In genomic region chr19:29610574-29611271, GRCh38 we compare ENCODE assay signal across 8 cellular contexts. TPM values are rescaled to one million over a fixed set of nuclear protein-coding genes. Genes with fewer than 3 reads are reported as not detected.
DNase-seq lines count a peak whose midpoint lies in the region; ATAC-seq and TF ChIP-seq lines count a peak whose summit lies in the region.

No MANE protein-coding gene starts in this region.

- peaks cover 5% of the 10 kb centered on the region for H3K4me1 ChIP-seq in cardiac muscle cell (ENCODE audit: low read depth)

- no peaks in the 10 kb centered on the region for H3K9me3 Mint-ChIP-seq in activated naive CD4-positive, alpha-beta T cell treated with anti-CD3 and anti-CD28 coated beads, Interleukin-2, amount 50 U/mL, for 72 hours

- no peaks in the 10 kb centered on the region for H3K9me3 ChIP-seq in cardiac muscle cell (ENCODE audit: low read depth)

- peak; percentile 69 to 71 for ATAC-seq in activated naive CD4-positive, alpha-beta T cell treated with anti-CD3 and anti-CD28 coated beads, Interleukin-2, amount 50 U/mL, for 72 hours

- H3K4me3 ChIP-seq in GM06990 (replicated peaks; ENCODE audit: low read depth, low read length): no peak overlapping the region
- H3K4me3 ChIP-seq in H7 (ENCODE audit: insufficient read depth, low read depth, low read length): no peak overlapping the region
- H3K4me3 ChIP-seq in cardiac muscle cell: no peak overlapping the region

- peaks cover 42 to 51% of the 10 kb centered on the region in 2 donors for H3K36me3 Mint-ChIP-seq in activated naive CD4-positive, alpha-beta T cell treated with anti-CD3 and anti-CD28 coated beads, Interleukin-2, amount 50 U/mL, for 72 hours

- H3K27ac Mint-ChIP-seq in activated naive CD4-positive, alpha-beta T cell treated with anti-CD3 and anti-CD28 coated beads, Interleukin-2, amount 50 U/mL, for 72 hours: peak overlapping the region; percentile 36 to 38

- peaks cover 33% of the 10 kb centered on the region for H3K36me3 ChIP-seq in GM06990 (ENCODE audit: control insufficient read depth, insufficient read depth, low read length)
- peaks cover 18% of the 10 kb centered on the region for H3K36me3 ChIP-seq in H7 (replicated peaks; ENCODE audit: control insufficient read depth, insufficient read depth, low read length)
- H3K36me3 ChIP-seq in cardiac muscle cell: peaks cover 17% of the 10 kb centered on the region

- DNase-seq in GM06990 (ENCODE audit: extremely low read depth, insufficient read length) (peak; percentile 68), H7 (peak; percentile 95), LoVo (ENCODE audit: low spot score) (peak; percentile 49), SKM-1 (lab: John Stamatoyannopoulos, UW; ENCODE audit: unreplicated experiment) (peak; percentile 77), cardiac muscle cell (ENCODE audit: low read depth in 1 of 2, low spot score in 1 of 2) (peak; percentile 81 to 90), pulmonary artery endothelial cell (ENCODE audit: low read depth, low spot score) (peak; percentile 35), NCI-H187 treated with DMSO at 0.1 percent for 48 hours (lab: John Stamatoyannopoulos, UW) (no peak)
- peak; percentile 78 to 84 for DNase-seq in activated naive CD4-positive, alpha-beta T cell treated with anti-CD3 and anti-CD28 coated beads, Interleukin-2, amount 50 U/mL, for 72 hours (ENCODE audit: low spot score in 2 of 2)

- H3K27me3 ChIP-seq in GM06990 (replicated peaks; ENCODE audit: control insufficient read depth, insufficient read depth, low read length) (no peaks in the 10 kb centered on the region), H7 (ENCODE audit: control insufficient read depth, insufficient read depth, low read length) (no peaks in the 10 kb centered on the region), cardiac muscle cell (no peaks in the 10 kb centered on the region)

- no peak overlapping the region for H3K27ac ChIP-seq in cardiac muscle cell

- peak; percentile 82 for TF ChIP-seq CTCF in GM06990 (IDR thresholded peaks at IDR 0.05; ENCODE audit: insufficient read depth, low read length, poor library complexity, severe bottlenecking)
- TF ChIP-seq CTCF in cardiac muscle cell (IDR thresholded peaks at IDR 0.05; ENCODE audit: low read depth, low read length): peak; percentile 91

RNA-seq across cellular contexts. Expression of gene POP4, which starts 4.6 kb away (rescaled TPM):
- total RNA-seq in H7 (2014; rRNA removed; shearing (Covaris generic)): 63.5 and 69.1 TPM in 2 replicates
- 10 to 100 TPM; 83.7 to 90.7 TPM for total RNA-seq in activated naive CD4-positive, alpha-beta T cell treated with anti-CD3 and anti-CD28 coated beads, Interleukin-2, amount 50 U/mL, for 72 hours
- total RNA-seq in cardiac muscle cell (32.0 and 60.6 TPM in 2 replicates), pulmonary artery endothelial cell (97.8 and 124 TPM in 2 replicates)
- polyA plus RNA-seq in cardiac muscle cell: 86.7 and 89.7 TPM in 2 replicates

RNA-seq across cellular contexts. Expression of gene PLEKHF1, which starts 54.5 kb away (rescaled TPM):
- total RNA-seq in H7 (2014; rRNA removed; shearing (Covaris generic)): 12.9 and 19.4 TPM in 2 replicates
- 10 to 100 TPM; 24.3 to 29.7 TPM for total RNA-seq in activated naive CD4-positive, alpha-beta T cell treated with anti-CD3 and anti-CD28 coated beads, Interleukin-2, amount 50 U/mL, for 72 hours
- total RNA-seq in cardiac muscle cell (3.0 and 3.1 TPM in 2 replicates), pulmonary artery endothelial cell (11.3 and 12.3 TPM in 2 replicates)
- polyA plus RNA-seq in cardiac muscle cell: 0.96 and 2.3 TPM in 2 replicates
